ENCODE assay signal across 20 cellular contexts in the genomic region with DNA sequence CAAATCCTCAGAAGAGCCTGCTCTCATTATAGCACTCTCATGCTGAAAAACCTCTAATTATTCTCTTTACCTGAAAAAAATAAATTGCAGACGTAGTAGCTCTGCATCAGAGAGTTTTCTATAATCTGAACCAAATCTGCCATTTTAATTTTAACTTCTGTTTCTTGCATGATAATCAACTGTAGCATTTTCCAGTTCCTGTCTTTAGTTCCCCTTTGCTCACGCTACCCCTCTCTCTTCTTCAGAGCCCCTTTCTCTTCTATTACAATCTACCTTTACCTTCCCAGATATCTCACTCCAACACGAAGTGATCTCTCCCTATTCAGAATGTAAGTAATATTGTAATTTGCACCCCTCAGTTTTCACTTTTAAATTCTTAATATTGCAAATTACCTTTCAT. TPM values are rescaled to one million over a fixed set of nuclear protein-coding genes. Genes with fewer than 3 reads are reported as not detected.
"Had no signal": no experiment of that assay in that cellular context is flagged by ENCODE, and none has a peak within 500 bp of the region (broad histone marks: within the 10 kb centered on the region; RNA-seq: fewer than 3 reads in every experiment).

No MANE protein-coding gene starts in this region.

- H3K4me1 ChIP-seq: heart right ventricle, parathyroid adenoma had no signal

- H3K9me3 ChIP-seq: heart right ventricle had no signal

- H3K4me3 ChIP-seq: heart right ventricle had no signal

- DNase-seq: activated CD4-positive, alpha-beta memory T cell treated with anti-CD3 and anti-CD28 coated beads, Interleukin-2, amount 10 ng/mL, durations not matched to agents 7 days and 5 days; activated CD4-positive, alpha-beta T cell treated with anti-CD3 and anti-CD28 coated beads, Interleukin-2, amount 10 ng/mL, durations not matched to agents 24 days and 14 days; activated gamma-delta T cell; activated naive CD4-positive, alpha-beta T cell treated with anti-CD3 and anti-CD28 coated beads, Interleukin-2, amount 50 U/mL, for 16 hours; activated naive CD8-positive, alpha-beta T cell treated with anti-CD3 and anti-CD28 coated beads, Interleukin-2, amount 50 U/mL, for 24 hours; cerebellar nuclear complex; cortex of kidney; endodermal cell; heart right ventricle; islet precursor cell; left cardiac atrium; nephron progenitor cell; right cardiac atrium; stimulated activated CD4-positive, alpha-beta T cell treated with anti-CD3 and anti-CD28 coated beads, Interleukin-12 subunit alpha, Interleukin-12 subunit beta, amount 100 ng/mL, for 4 hours; stimulated activated CD4-positive, alpha-beta T cell treated with anti-CD3 and anti-CD28 coated beads, Interleukin-1b, Interleukin-23, amount 100 ng/mL, for 48 hours; T-helper 1 cell had no signal

- H3K9ac ChIP-seq: parathyroid adenoma had no signal

- H3K27ac ChIP-seq: heart right ventricle, parathyroid adenoma had no signal

- H3K36me3 Mint-ChIP-seq: type B pancreatic cell had no signal

- H3K36me3 ChIP-seq: heart right ventricle had no signal

- H3K27me3 ChIP-seq: heart right ventricle had no signal

- H3K79me2 ChIP-seq: parathyroid adenoma had no signal

- H3K4me3 Mint-ChIP-seq: activated CD4-positive, alpha-beta memory T cell treated with anti-CD3 and anti-CD28 coated beads, Interleukin-2, amount 10 ng/mL, durations not matched to agents 7 days and 5 days; activated CD4-positive, alpha-beta T cell treated with anti-CD3 and anti-CD28 coated beads, Interleukin-2, amount 10 ng/mL, durations not matched to agents 24 days and 14 days; activated naive CD8-positive, alpha-beta T cell treated with anti-CD3 and anti-CD28 coated beads, Interleukin-2, amount 50 U/mL, for 24 hours; endodermal cell; nephron progenitor cell; type B pancreatic cell had no signal

- ATAC-seq: activated CD4-positive, CD25-positive, alpha-beta regulatory T cell treated with anti-CD3 and anti-CD28 coated beads, Interleukin-2, amount 50 U/mL, for 24 hours; activated naive CD8-positive, alpha-beta T cell treated with anti-CD3 and anti-CD28 coated beads, Interleukin-2, amount 50 U/mL, for 24 hours; heart right ventricle; left cardiac atrium; right cardiac atrium had no signal

- H3K9me3 Mint-ChIP-seq: activated CD4-positive, alpha-beta memory T cell treated with anti-CD3 and anti-CD28 coated beads, Interleukin-2, amount 10 ng/mL, durations not matched to agents 7 days and 5 days; activated CD4-positive, alpha-beta T cell treated with anti-CD3 and anti-CD28 coated beads, Interleukin-2, amount 10 ng/mL, durations not matched to agents 24 days and 14 days; activated naive CD8-positive, alpha-beta T cell treated with anti-CD3 and anti-CD28 coated beads, Interleukin-2, amount 50 U/mL, for 24 hours; endodermal cell; nephron progenitor cell; type B pancreatic cell had no signal

- H2AFZ ChIP-seq: parathyroid adenoma had no signal

- H3K4me1 Mint-ChIP-seq: activated CD4-positive, alpha-beta memory T cell treated with anti-CD3 and anti-CD28 coated beads, Interleukin-2, amount 10 ng/mL, durations not matched to agents 7 days and 5 days; activated CD4-positive, alpha-beta T cell treated with anti-CD3 and anti-CD28 coated beads, Interleukin-2, amount 10 ng/mL, durations not matched to agents 24 days and 14 days had no signal

- H3K27me3 Mint-ChIP-seq: type B pancreatic cell had no signal

- H3K27ac Mint-ChIP-seq: activated CD4-positive, alpha-beta memory T cell treated with anti-CD3 and anti-CD28 coated beads, Interleukin-2, amount 10 ng/mL, durations not matched to agents 7 days and 5 days; activated CD4-positive, alpha-beta T cell treated with anti-CD3 and anti-CD28 coated beads, Interleukin-2, amount 10 ng/mL, durations not matched to agents 24 days and 14 days; activated naive CD8-positive, alpha-beta T cell treated with anti-CD3 and anti-CD28 coated beads, Interleukin-2, amount 50 U/mL, for 24 hours; endodermal cell; type B pancreatic cell had no signal

RNA-seq across cellular contexts. Expression of a gene that starts 31.4 kb away (rescaled TPM):
- total RNA-seq: activated CD4-positive, alpha-beta memory T cell treated with anti-CD3 and anti-CD28 coated beads, Interleukin-2, amount 10 ng/mL, durations not matched to agents 7 days and 5 days; activated CD4-positive, alpha-beta T cell treated with anti-CD3 and anti-CD28 coated beads, Interleukin-2, amount 10 ng/mL, durations not matched to agents 24 days and 14 days; endodermal cell; pulmonary artery endothelial cell had no signal
